8 cellular contexts compared by ENCODE assay signal in genomic region chr19:7925171-7925837, GRCh38. TPM values are rescaled to one million over a fixed set of nuclear protein-coding genes. Genes with fewer than 3 reads are reported as not detected.
A peak's percentile ranks its signal among the peaks of the same experiment; 100 is the strongest.
DNase-seq lines count a peak whose midpoint lies in the region; ATAC-seq, FAIRE-seq and TF ChIP-seq lines count a peak whose summit lies in the region.

No MANE protein-coding gene starts in this region.

- H3K9me3 Mint-ChIP-seq in activated T-helper 2 cell treated with anti-CD3 and anti-CD28 coated beads, Interferon-gamma antibody, Interleukin-2, Interleukin-4, amounts not matched to agents 10 μg/mL and 5 μg/mL and 100 μg/mL, durations not matched to agents 14 hours and 24 hours and 36 hours = no peaks in the 10 kb centered on the region

- peaks cover 15% of the 10 kb centered on the region for H3K4me1 ChIP-seq in RWPE2 (ENCODE audit: insufficient read depth, poor library complexity, severe bottlenecking)
- H3K4me1 ChIP-seq in pancreas = peaks cover 6 to 21% (median 9%) of the 10 kb centered on the region in 3 donors
- H3K4me1 ChIP-seq in transverse colon = peaks cover 43 to 68% (median 52%) of the 10 kb centered on the region in 4 donors

- peak; percentile 46 for DNase-seq in DMS153 treated with DMSO at 0.1 percent for 48 hours (lab: John Stamatoyannopoulos, UW; ENCODE audit: unreplicated experiment)
- peak; percentile 27 for DNase-seq in KG1 (lab: John Stamatoyannopoulos, UW)
- DNase-seq in RWPE2 (ENCODE audit: low spot score) = peak; percentile 70
- DNase-seq in activated T-helper 2 cell treated with anti-CD3 and anti-CD28 coated beads, Interferon-gamma antibody, Interleukin-2, Interleukin-4, amounts not matched to agents 10 μg/mL and 5 μg/mL and 100 μg/mL, durations not matched to agents 14 hours and 24 hours and 36 hours (ENCODE audit: low spot score) = peak; percentile 70
- peak; percentile 69 to 73 for DNase-seq in frontal cortex (ENCODE audit: low spot score in 2 of 2)
- peak; percentile 39 to 89 (median 73) for DNase-seq in pancreas
- peak; percentile 77 for DNase-seq in transverse colon

- peak overlapping the region; percentile 31 for H3K4me3 ChIP-seq in RWPE2 (ENCODE audit: severe bottlenecking)
- peak overlapping the region; percentile 7 to 48 (median 28) for H3K4me3 ChIP-seq in pancreas
- H3K4me3 ChIP-seq in transverse colon = peak overlapping the region; percentile 29 to 57 (median 49)

- in situ Hi-C loops in transverse colon (cut with MboI; ENCODE audit: low pct_ligation_motif_present in 1 of 4, low pct_unique_long_range_greater_than_20kb in 1 of 4, low sequenced_read_pairs in 3 of 4) = no loop called here

- H3K27me3 ChIP-seq in RWPE2 (ENCODE audit: insufficient read depth, poor library complexity, severe bottlenecking) (no peaks in the 10 kb centered on the region), pancreas (no peaks in the 10 kb centered on the region), transverse colon (no peaks in the 10 kb centered on the region)

- peaks cover 17% of the 10 kb centered on the region for H3K36me3 Mint-ChIP-seq in activated T-helper 2 cell treated with anti-CD3 and anti-CD28 coated beads, Interferon-gamma antibody, Interleukin-2, Interleukin-4, amounts not matched to agents 10 μg/mL and 5 μg/mL and 100 μg/mL, durations not matched to agents 14 hours and 24 hours and 36 hours (ENCODE audit: low read depth)

- no peak for FAIRE-seq in frontal cortex (lab: Jason Lieb, UNC)
- FAIRE-seq in pancreas (lab: Jason Lieb, UNC) = no peak

- H3K4me3 Mint-ChIP-seq in activated T-helper 2 cell treated with anti-CD3 and anti-CD28 coated beads, Interferon-gamma antibody, Interleukin-2, Interleukin-4, amounts not matched to agents 10 μg/mL and 5 μg/mL and 100 μg/mL, durations not matched to agents 14 hours and 24 hours and 36 hours (ENCODE audit: low read depth) = peak overlapping the region; percentile 77

- H3K27ac ChIP-seq in RWPE2 (ENCODE audit: poor library complexity, severe bottlenecking) = no peak overlapping the region
- H3K27ac ChIP-seq in pancreas = no peak overlapping the region
- H3K27ac ChIP-seq in transverse colon = peak overlapping the region; percentile 26 to 91 (median 83)

- H3K4me1 Mint-ChIP-seq in activated T-helper 2 cell treated with anti-CD3 and anti-CD28 coated beads, Interferon-gamma antibody, Interleukin-2, Interleukin-4, amounts not matched to agents 10 μg/mL and 5 μg/mL and 100 μg/mL, durations not matched to agents 14 hours and 24 hours and 36 hours (ENCODE audit: low read depth) = peaks cover 16% of the 10 kb centered on the region

- no peak for TF ChIP-seq EP300 in transverse colon (IDR thresholded peaks at IDR 0.05; ENCODE audit: low read depth)

- TF ChIP-seq CTCF in RWPE2 (IDR thresholded peaks at IDR 0.05; ENCODE audit: poor library complexity, severe bottlenecking) = peak; percentile 76
- peak; percentile 66 to 79 (median 75) for TF ChIP-seq CTCF in pancreas (IDR thresholded peaks at IDR 0.05)
- TF ChIP-seq CTCF in transverse colon (IDR thresholded peaks at IDR 0.05) = peak; percentile 42 to 90 (median 85)

- peak overlapping the region; percentile 70 for H3K27ac Mint-ChIP-seq in activated T-helper 2 cell treated with anti-CD3 and anti-CD28 coated beads, Interferon-gamma antibody, Interleukin-2, Interleukin-4, amounts not matched to agents 10 μg/mL and 5 μg/mL and 100 μg/mL, durations not matched to agents 14 hours and 24 hours and 36 hours

- H3K9me3 ChIP-seq in RWPE2 (ENCODE audit: severe bottlenecking) (no peaks in the 10 kb centered on the region), pancreas (no peaks in the 10 kb centered on the region), transverse colon (no peaks in the 10 kb centered on the region)

- ATAC-seq in RWPE2 (ENCODE audit: low read depth) = no peak
- ATAC-seq in pancreas = no peak
- ATAC-seq in GM18517 (IDR thresholded peaks at IDR 0.05; ENCODE audit: unreplicated experiment) = no peak

- no peaks in the 10 kb centered on the region for H3K27me3 Mint-ChIP-seq in activated T-helper 2 cell treated with anti-CD3 and anti-CD28 coated beads, Interferon-gamma antibody, Interleukin-2, Interleukin-4, amounts not matched to agents 10 μg/mL and 5 μg/mL and 100 μg/mL, durations not matched to agents 14 hours and 24 hours and 36 hours (ENCODE audit: low read depth)

- intact Hi-C loops in activated T-helper 2 cell treated with anti-CD3 and anti-CD28 coated beads, Interferon-gamma antibody, Interleukin-2, Interleukin-4, amounts not matched to agents 10 μg/mL and 5 μg/mL and 100 μg/mL, durations not matched to agents 14 hours and 24 hours and 36 hours (cut with micrococcal nuclease) = no loop called here
- intact Hi-C loops in pancreas (cut with DNase I) = loop anchor here in 1 of 3 donors (10.0 kb wide), 1 partner anchor 71 kb away; no protein-coding TSS in a partner anchor
- intact Hi-C loops in transverse colon (cut with DNase I; ENCODE audit: low total_unique reads) = no loop called here

- H3K36me3 ChIP-seq in RWPE2 (ENCODE audit: low read depth) (peaks cover 6% of the 10 kb centered on the region), pancreas (peaks cover 0 to 6% (median 0%) of the 10 kb centered on the region in 3 donors), transverse colon (peaks cover 0 to 10% (median 0%) of the 10 kb centered on the region in 4 donors)

- no peak for TF ChIP-seq POLR2A in transverse colon (IDR thresholded peaks at IDR 0.05)

- WGBS in pancreas, 2 donors = 1% methylated on average over 34 to 95 of the region's 95 CpGs
- 1% methylated on average over 48 of the region's 95 CpGs; no CpG with 5 or more reads in 1 of the 2 donors for WGBS in transverse colon (ENCODE audit: low coverage in 1 of 2), 2 donors

RNA-seq across cellular contexts. Expression of gene CTXN1, which starts 0.6 kb away (rescaled TPM):
- 0.50 and 0.53 TPM in 2 replicates for total RNA-seq in activated T-helper 2 cell treated with anti-CD3 and anti-CD28 coated beads, Interferon-gamma antibody, Interleukin-2, Interleukin-4, amounts not matched to agents 10 μg/mL and 5 μg/mL and 100 μg/mL, durations not matched to agents 14 hours and 24 hours and 36 hours
- total RNA-seq in frontal cortex = 9.4 TPM
- 1 to 10 TPM in 4 of 6 donors, under 1 TPM in 2; 0.67 to 5.1 (median 1.5) TPM for total RNA-seq in pancreas
- polyA plus RNA-seq in pancreas = 1 to 10 TPM; 1.7 to 2.3 TPM
- 10 to 100 TPM in 1 of 4 donors, 1 to 10 TPM in 3; 2.9 to 29.7 (median 4.8) TPM for total RNA-seq in transverse colon

RNA-seq across cellular contexts. Expression of gene SNAPC2, which starts 5.2 kb away (rescaled TPM):
- total RNA-seq in activated T-helper 2 cell treated with anti-CD3 and anti-CD28 coated beads, Interferon-gamma antibody, Interleukin-2, Interleukin-4, amounts not matched to agents 10 μg/mL and 5 μg/mL and 100 μg/mL, durations not matched to agents 14 hours and 24 hours and 36 hours = 18.4 and 19.5 TPM in 2 replicates
- 4.9 TPM for total RNA-seq in frontal cortex
- 10 to 100 TPM in 1 of 6 donors, 1 to 10 TPM in 5; 4.9 to 11.3 (median 6.7) TPM for total RNA-seq in pancreas
- 10 to 100 TPM; 10.6 to 12.0 TPM for polyA plus RNA-seq in pancreas
- 10 to 100 TPM; 11.4 to 35.9 (median 13.0) TPM for total RNA-seq in transverse colon

RNA-seq across cellular contexts. Expression of gene TGFBR3L, which starts 10.7 kb away (rescaled TPM):
- total RNA-seq in activated T-helper 2 cell treated with anti-CD3 and anti-CD28 coated beads, Interferon-gamma antibody, Interleukin-2, Interleukin-4, amounts not matched to agents 10 μg/mL and 5 μg/mL and 100 μg/mL, durations not matched to agents 14 hours and 24 hours and 36 hours = 6.3 TPM in 2 replicates
- total RNA-seq in frontal cortex (not detected), pancreas (1 to 10 TPM in 1 of 6 donors, under 1 TPM in 4, not detected in 1; 0.16 to 1.1 (median 0.52) TPM), transverse colon (1 to 10 TPM in 1 of 4 donors, not detected in 3; 1.4 TPM)
- polyA plus RNA-seq in pancreas = 1 to 10 TPM in 1 of 2 donors, not detected in 1; 2.2 TPM

RNA-seq across cellular contexts. Expression of gene TIMM44, which starts 18.2 kb away (rescaled TPM):
- total RNA-seq in activated T-helper 2 cell treated with anti-CD3 and anti-CD28 coated beads, Interferon-gamma antibody, Interleukin-2, Interleukin-4, amounts not matched to agents 10 μg/mL and 5 μg/mL and 100 μg/mL, durations not matched to agents 14 hours and 24 hours and 36 hours = 79.2 and 90.2 TPM in 2 replicates
- 26.9 TPM for total RNA-seq in frontal cortex
- total RNA-seq in pancreas = 10 to 100 TPM; 19.8 to 51.4 (median 24.7) TPM
- polyA plus RNA-seq in pancreas = 10 to 100 TPM; 78.0 to 83.1 TPM
- total RNA-seq in transverse colon = 100 to 1,000 TPM in 1 of 4 donors, 10 to 100 TPM in 3; 59.7 to 102 (median 71.8) TPM

RNA-seq across cellular contexts. Expression of gene MAP2K7, which starts 21.6 kb away (rescaled TPM):
- total RNA-seq in activated T-helper 2 cell treated with anti-CD3 and anti-CD28 coated beads, Interferon-gamma antibody, Interleukin-2, Interleukin-4, amounts not matched to agents 10 μg/mL and 5 μg/mL and 100 μg/mL, durations not matched to agents 14 hours and 24 hours and 36 hours = 43.0 and 44.6 TPM in 2 replicates
- total RNA-seq in frontal cortex (5.7 TPM), pancreas (10 to 100 TPM; 13.9 to 21.0 (median 16.1) TPM), transverse colon (100 to 1,000 TPM in 1 of 4 donors, 10 to 100 TPM in 3; 11.9 to 125 (median 20.9) TPM)
- polyA plus RNA-seq in pancreas = 10 to 100 TPM; 21.6 to 45.3 TPM

Comparison
In these comparisons a context has a peak if more than half of its experiments do, and no peak if none do; other contexts are left out.
1. DNase-seq: peak in every context shown above with its lines; median percentile 77 in transverse colon; 73 in pancreas; 71 in frontal cortex; 70 in RWPE2; 70 in activated T-helper 2 cell treated with anti-CD3 and anti-CD28 coated beads, Interferon-gamma antibody, Interleukin-2, Interleukin-4, amounts not matched to agents 10 μg/mL and 5 μg/mL and 100 μg/mL, durations not matched to agents 14 hours and 24 hours and 36 hours; 46 in DMS153 treated with DMSO at 0.1 percent for 48 hours; 27 in KG1.
2. H3K27ac ChIP-seq: peak in transverse colon (4 of 4); none in RWPE2 (single experiment) and pancreas (0 of 4).
3. Peak in every context shown above with its lines, with median percentiles within 50 percentile points of each other: H3K4me3 ChIP-seq and CTCF ChIP-seq.